Comparison of ENCODE assay signal across 2 cellular contexts in the genomic region with DNA sequence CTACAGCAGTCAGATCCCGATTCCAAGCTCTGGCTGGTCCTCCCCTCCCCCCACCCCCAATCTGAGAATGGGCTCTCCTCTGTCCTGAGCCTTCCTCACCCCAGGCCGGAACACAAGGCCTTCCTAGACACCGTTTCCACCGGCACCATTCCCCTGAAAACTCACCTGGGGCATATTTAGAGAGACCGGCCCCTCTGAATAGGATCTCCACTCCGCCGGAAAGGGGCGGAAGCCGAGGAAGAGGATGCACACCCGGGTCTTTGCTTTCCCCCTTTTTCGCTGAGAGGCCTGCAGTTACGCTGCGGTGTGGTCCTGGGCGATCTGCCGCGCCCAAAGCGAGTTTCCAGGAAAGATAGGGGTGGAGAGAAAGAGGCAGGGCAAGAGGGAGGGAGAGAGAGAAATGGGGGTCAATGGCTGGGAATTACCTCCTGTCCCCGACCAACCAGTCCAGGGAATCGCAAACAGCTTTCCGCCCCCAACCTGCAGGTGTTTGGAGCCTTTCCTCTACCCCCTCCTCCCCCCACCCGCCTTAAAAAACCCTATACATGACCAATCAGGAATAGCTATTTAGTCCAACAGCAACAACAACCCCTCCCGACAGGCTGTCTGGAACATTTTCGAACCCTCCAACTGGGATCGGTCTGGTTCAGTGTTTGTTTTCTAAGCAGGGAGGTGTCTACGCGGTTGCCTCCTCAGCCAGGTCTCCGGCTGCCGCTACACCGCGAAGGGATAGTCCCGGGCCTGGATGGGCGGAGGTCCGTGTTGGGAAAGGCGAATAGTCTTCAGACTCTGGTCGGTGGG.
TF ChIP-seq lines count a peak whose summit lies in the region.

No MANE protein-coding gene starts in this region.

TF ChIP-seq in GM12878, 131 proteins besides CTCF, POLR2A, EP300 and RAD21 (continued from another document):
- TF ChIP-seq, protein P1, sequence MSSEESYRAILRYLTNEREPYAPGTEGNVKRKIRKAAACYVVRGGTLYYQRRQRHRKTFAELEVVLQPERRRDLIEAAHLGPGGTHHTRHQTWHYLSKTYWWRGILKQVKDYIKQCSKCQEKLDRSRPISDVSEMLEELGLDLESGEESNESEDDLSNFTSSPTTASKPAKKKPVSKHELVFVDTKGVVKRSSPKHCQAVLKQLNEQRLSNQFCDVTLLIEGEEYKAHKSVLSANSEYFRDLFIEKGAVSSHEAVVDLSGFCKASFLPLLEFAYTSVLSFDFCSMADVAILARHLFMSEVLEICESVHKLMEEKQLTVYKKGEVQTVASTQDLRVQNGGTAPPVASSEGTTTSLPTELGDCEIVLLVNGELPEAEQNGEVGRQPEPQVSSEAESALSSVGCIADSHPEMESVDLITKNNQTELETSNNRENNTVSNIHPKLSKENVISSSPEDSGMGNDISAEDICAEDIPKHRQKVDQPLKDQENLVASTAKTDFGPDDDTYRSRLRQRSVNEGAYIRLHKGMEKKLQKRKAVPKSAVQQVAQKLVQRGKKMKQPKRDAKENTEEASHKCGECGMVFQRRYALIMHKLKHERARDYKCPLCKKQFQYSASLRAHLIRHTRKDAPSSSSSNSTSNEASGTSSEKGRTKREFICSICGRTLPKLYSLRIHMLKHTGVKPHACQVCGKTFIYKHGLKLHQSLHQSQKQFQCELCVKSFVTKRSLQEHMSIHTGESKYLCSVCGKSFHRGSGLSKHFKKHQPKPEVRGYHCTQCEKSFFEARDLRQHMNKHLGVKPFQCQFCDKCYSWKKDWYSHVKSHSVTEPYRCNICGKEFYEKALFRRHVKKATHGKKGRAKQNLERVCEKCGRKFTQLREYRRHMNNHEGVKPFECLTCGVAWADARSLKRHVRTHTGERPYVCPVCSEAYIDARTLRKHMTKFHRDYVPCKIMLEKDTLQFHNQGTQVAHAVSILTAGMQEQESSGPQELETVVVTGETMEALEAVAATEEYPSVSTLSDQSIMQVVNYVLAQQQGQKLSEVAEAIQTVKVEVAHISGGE (CRISPR knock-in tag; IDR thresholded peaks at IDR 0.05) = no peak
- TF ChIP-seq TCF3 (IDR thresholded peaks at IDR 0.05; ENCODE audit: borderline replicate concordance, insufficient read depth, low read depth, low read length) = no peak

TF ChIP-seq in GM12891, 5 proteins besides CTCF, POLR2A, EP300 and RAD21 (continued from another document):
- TF ChIP-seq POLR2AphosphoS5 (IDR thresholded peaks at IDR 0.05; ENCODE audit: low read depth, low read length) = no peak
- no peak for TF ChIP-seq PAX5 (IDR thresholded peaks at IDR 0.05; ENCODE audit: insufficient read depth, low read length, severe bottlenecking)
- no peak for TF ChIP-seq POU2F2 (IDR thresholded peaks at IDR 0.05; ENCODE audit: low read depth, low read length)
